Comparison of ENCODE assay signal across 10 cellular contexts in the genomic region with DNA sequence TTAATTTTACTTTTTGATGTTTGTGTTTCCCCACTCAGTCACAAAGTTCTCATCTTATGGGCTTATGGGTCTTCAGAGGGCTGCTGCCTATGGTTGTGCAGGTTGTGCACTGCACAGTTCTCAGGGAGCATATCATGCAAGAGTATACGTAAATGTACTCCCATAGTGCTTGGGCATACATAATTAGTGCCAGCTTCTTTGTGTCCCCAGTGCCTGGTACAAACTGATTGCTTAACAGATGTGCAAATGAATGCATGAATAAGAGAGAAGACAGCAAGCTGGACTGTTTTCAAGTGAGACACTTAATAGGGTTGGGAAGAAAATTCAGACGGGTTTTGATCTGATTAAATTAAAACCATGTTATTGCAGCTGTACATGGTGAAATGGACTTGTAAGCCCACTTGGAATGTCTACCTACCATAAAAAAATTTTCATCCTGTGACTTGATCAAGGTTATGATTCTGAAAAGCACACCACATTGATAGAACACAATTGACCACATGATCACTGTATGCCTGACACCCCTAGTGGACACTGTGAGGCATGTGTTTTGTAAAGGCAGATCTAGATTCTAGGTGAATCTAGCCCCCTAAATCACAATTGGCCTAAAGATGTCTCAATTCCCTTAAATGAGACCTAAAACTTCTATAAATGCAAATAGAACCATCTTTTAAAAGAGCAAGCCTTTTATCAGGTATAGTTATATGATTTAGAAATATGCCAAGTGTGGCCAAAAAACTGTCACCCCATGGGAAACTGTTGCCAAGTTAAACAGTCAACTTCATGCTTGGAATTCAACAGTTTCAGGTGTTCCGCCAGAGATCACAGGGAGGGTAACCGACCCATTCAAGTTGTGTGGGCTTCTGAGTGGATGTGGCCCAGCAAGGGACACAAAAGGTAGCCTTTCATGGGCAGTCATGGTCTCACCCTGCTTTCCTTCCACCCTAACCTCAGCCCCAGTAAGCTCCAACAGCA. TPM values are rescaled to one million over a fixed set of nuclear protein-coding genes. Genes with fewer than 3 reads are reported as not detected.
DNase-seq lines count a peak whose midpoint lies in the region; ATAC-seq and TF ChIP-seq lines count a peak whose summit lies in the region.
"Had no signal": no experiment of that assay in that cellular context is flagged by ENCODE, and none has a peak within 500 bp of the region (broad histone marks: within the 10 kb centered on the region; RNA-seq: fewer than 3 reads in every experiment).

No MANE protein-coding gene starts in this region.

- H3K36me3 Mint-ChIP-seq in activated T-cell treated with anti-CD3 and anti-CD28 coated beads, Interleukin-2, amount 50 U/mL, for 24 hours (ENCODE audit: low read depth) = no peaks in the 10 kb centered on the region

- H3K27ac ChIP-seq in RWPE1 = no peak overlapping the region

- no peak overlapping the region for H3K4me3 Mint-ChIP-seq in stimulated activated naive CD8-positive, alpha-beta T cell treated with anti-CD3 and anti-CD28 coated beads, Interleukin-15, amount 100 ng/mL, for 72 hours
- H3K4me3 Mint-ChIP-seq in activated T-cell treated with anti-CD3 and anti-CD28 coated beads, Interleukin-2, amount 50 U/mL, for 24 hours = no peak overlapping the region
- H3K4me3 Mint-ChIP-seq: activated CD8-positive, alpha-beta T cell treated with anti-CD3 and anti-CD28 coated beads for 36 hours had no signal

- POLR2A ChIA-PET in RWPE1 (lab: Yijun Ruan, JAX; ENCODE audit: low non-redundant PET) = no interaction called here

- DNase-seq in stimulated activated naive CD8-positive, alpha-beta T cell treated with anti-CD3 and anti-CD28 coated beads, Interleukin-15, amount 100 ng/mL, for 72 hours = no peak
- no peak for DNase-seq in stimulated activated naive CD8-positive, alpha-beta T cell treated with anti-CD3 and anti-CD28 coated beads, Interleukin-15, Interleukin-2, amounts not matched to agents 100 U/mL and 50 U/mL, for 24 hours
- DNase-seq in RWPE1 (ENCODE audit: low spot score) (peak; percentile 33), hepatic stellate cell (ENCODE audit: low spot score) (peak; percentile 41), occipital lobe (lab: John Stamatoyannopoulos, UW) (no peak), T-helper 9 cell (no peak), NCI-H345 treated with DMSO at 0.1 percent for 48 hours (lab: John Stamatoyannopoulos, UW; ENCODE audit: unreplicated experiment) (no peak)
- no peak for DNase-seq in activated T-cell treated with anti-CD3 and anti-CD28 coated beads, Interleukin-2, amount 50 U/mL, for 24 hours
- DNase-seq: activated CD8-positive, alpha-beta T cell treated with anti-CD3 and anti-CD28 coated beads for 36 hours; NCI-H2029 had no signal

- H3K4me1 Mint-ChIP-seq in stimulated activated naive CD8-positive, alpha-beta T cell treated with anti-CD3 and anti-CD28 coated beads, Interleukin-15, amount 100 ng/mL, for 72 hours = peaks cover 7% of the 10 kb centered on the region
- H3K4me1 Mint-ChIP-seq in activated T-cell treated with anti-CD3 and anti-CD28 coated beads, Interleukin-2, amount 50 U/mL, for 24 hours (ENCODE audit: low read depth) = peaks cover 4% of the 10 kb centered on the region

- CTCF ChIA-PET in RWPE1 (lab: Yijun Ruan, JAX) = interaction anchor here (0.6 to 0.7 kb wide), 2 partner anchors 12 to 26 kb away, joined by 3 read pairs; no protein-coding TSS in a partner anchor

- no peaks in the 10 kb centered on the region for H3K9me3 Mint-ChIP-seq in stimulated activated naive CD8-positive, alpha-beta T cell treated with anti-CD3 and anti-CD28 coated beads, Interleukin-15, amount 100 ng/mL, for 72 hours
- no peaks in the 10 kb centered on the region for H3K9me3 Mint-ChIP-seq in activated T-cell treated with anti-CD3 and anti-CD28 coated beads, Interleukin-2, amount 50 U/mL, for 24 hours
- H3K9me3 Mint-ChIP-seq: activated CD8-positive, alpha-beta T cell treated with anti-CD3 and anti-CD28 coated beads for 36 hours had no signal

- H3K27ac Mint-ChIP-seq in stimulated activated naive CD8-positive, alpha-beta T cell treated with anti-CD3 and anti-CD28 coated beads, Interleukin-15, amount 100 ng/mL, for 72 hours = no peak overlapping the region
- H3K27ac Mint-ChIP-seq in activated T-cell treated with anti-CD3 and anti-CD28 coated beads, Interleukin-2, amount 50 U/mL, for 24 hours = no peak overlapping the region
- H3K27ac Mint-ChIP-seq: activated CD8-positive, alpha-beta T cell treated with anti-CD3 and anti-CD28 coated beads for 36 hours had no signal

- H3K27me3 Mint-ChIP-seq in stimulated activated naive CD8-positive, alpha-beta T cell treated with anti-CD3 and anti-CD28 coated beads, Interleukin-15, amount 100 ng/mL, for 72 hours = peaks cover 8% of the 10 kb centered on the region
- peaks cover 9% of the 10 kb centered on the region for H3K27me3 Mint-ChIP-seq in activated T-cell treated with anti-CD3 and anti-CD28 coated beads, Interleukin-2, amount 50 U/mL, for 24 hours

- peak; percentile 25; the same call in 1 of the 2 replicates for TF ChIP-seq CTCF in RWPE1 (conservative IDR thresholded peaks at IDR 0.05; ENCODE audit: low read depth)

- peak; percentile 63 for ATAC-seq in stimulated activated naive CD8-positive, alpha-beta T cell treated with anti-CD3 and anti-CD28 coated beads, Interleukin-15, amount 100 ng/mL, for 72 hours
- ATAC-seq in stimulated activated naive CD8-positive, alpha-beta T cell treated with anti-CD3 and anti-CD28 coated beads, Interleukin-15, Interleukin-2, amounts not matched to agents 100 U/mL and 50 U/mL, for 24 hours = no peak
- ATAC-seq: activated CD8-positive, alpha-beta T cell treated with anti-CD3 and anti-CD28 coated beads for 36 hours had no signal

RNA-seq across cellular contexts. Expression of gene FAM124A, which starts 27.9 kb away (rescaled TPM):
- total RNA-seq in occipital lobe = 13.7 TPM

Comparison
In these comparisons a context has a peak if more than half of its experiments do, and no peak if none do; other contexts are left out.
1. DNase-seq: peak in RWPE1 (single experiment) and hepatic stellate cell (single experiment); none in stimulated activated naive CD8-positive, alpha-beta T cell treated with anti-CD3 and anti-CD28 coated beads, Interleukin-15, amount 100 ng/mL, for 72 hours (0 of 2), stimulated activated naive CD8-positive, alpha-beta T cell treated with anti-CD3 and anti-CD28 coated beads, Interleukin-15, Interleukin-2, amounts not matched to agents 100 U/mL and 50 U/mL, for 24 hours (single experiment), occipital lobe (single experiment), activated T-cell treated with anti-CD3 and anti-CD28 coated beads, Interleukin-2, amount 50 U/mL, for 24 hours (single experiment), T-helper 9 cell (single experiment) and NCI-H345 treated with DMSO at 0.1 percent for 48 hours (single experiment).